In genomic region chr16:24572069-24572468, GRCh38 we compare ENCODE assay signal across 20 cellular contexts. TPM values are rescaled to one million over a fixed set of nuclear protein-coding genes. Genes with fewer than 3 reads are reported as not detected.
A peak's percentile ranks its signal among the peaks of the same experiment; 100 is the strongest.
DNase-seq lines count a peak whose midpoint lies in the region; ATAC-seq and TF ChIP-seq lines count a peak whose summit lies in the region.
"Had no signal": no experiment of that assay in that cellular context is flagged by ENCODE, and none has a peak within 500 bp of the region (broad histone marks: within the 10 kb centered on the region; RNA-seq: fewer than 3 reads in every experiment).

No MANE protein-coding gene starts in this region.

- DNase-seq in natural killer cell (no peak), PC-9 (no peak), thyroid gland (no peak)
- DNase-seq in natural killer cell treated with Interleukin-12 subunit alpha and Interleukin-12 subunit beta and Interleukin-15 and Interleukin-18, amount 100 ng/mL, for 72 hours (ENCODE audit: low spot score) = no peak
- DNase-seq in NK-92 treated with Interleukin-12 subunit alpha and Interleukin-12 subunit beta, amount 100 ng/mL, for 24 hours (lab: John Stamatoyannopoulos, UW) = no peak
- DNase-seq: DMS153, GDM1, GOT3, NCI-H1417 treated with DMSO at 0.1 percent for 48 hours, NCI-H187 treated with DMSO at 0.1 percent for 48 hours, NCI-H226, NCI-H524, NCI-H82, RPMI8226, SHP77 treated with DMSO at 0.1 percent for 48 hours had no signal

- ATAC-seq in natural killer cell = no peak
- ATAC-seq in natural killer cell treated with Interleukin-12 subunit alpha and Interleukin-12 subunit beta and Interleukin-15 and Interleukin-18, amount 100 ng/mL, for 72 hours = no peak
- ATAC-seq: HCT116, SK-N-SH treated with all-trans-retinoic acid at 6 μM for 48 hours had no signal

- peak overlapping the region in 1 of 5 donors; percentile 13 for H3K9ac ChIP-seq in subcutaneous abdominal adipose tissue (ENCODE audit: low read length in 5 of 5)

- no peaks in the 10 kb centered on the region for H4K20me1 ChIP-seq in PC-9 (ENCODE audit: insufficient read depth)

- TF ChIP-seq CTCF in natural killer cell (IDR thresholded peaks at IDR 0.05) = no peak
- TF ChIP-seq CTCF in PC-9 (conservative IDR thresholded peaks at IDR 0.05) = no peak
- TF ChIP-seq CTCF in brain (conservative IDR thresholded peaks at IDR 0.05) = no peak
- TF ChIP-seq CTCF in thyroid gland (IDR thresholded peaks at IDR 0.05) = no peak

- TF ChIP-seq POLR2A in thyroid gland (IDR thresholded peaks at IDR 0.05) = no peak

- no peaks in the 10 kb centered on the region for H3K9me3 Mint-ChIP-seq in natural killer cell
- peaks cover 4% of the 10 kb centered on the region for H3K9me3 Mint-ChIP-seq in natural killer cell treated with Interleukin-12 subunit alpha and Interleukin-12 subunit beta and Interleukin-15 and Interleukin-18, amount 100 ng/mL, for 72 hours
- H3K9me3 Mint-ChIP-seq in brain = peaks cover 3 to 35% (median 22%) of the 10 kb centered on the region in 5 experiments

- intact Hi-C loops in natural killer cell (cut with micrococcal nuclease) (no loop called here), PC-9 (cut with micrococcal nuclease; ENCODE audit: unreplicated experiment) (no loop called here), thyroid gland (cut with DNase I) (no loop called here)

- no peaks in the 10 kb centered on the region for H3K4me1 Mint-ChIP-seq in natural killer cell
- peaks cover 0 to 9% of the 10 kb centered on the region in 2 donors for H3K4me1 Mint-ChIP-seq in natural killer cell treated with Interleukin-12 subunit alpha and Interleukin-12 subunit beta and Interleukin-15 and Interleukin-18, amount 100 ng/mL, for 72 hours (ENCODE audit: low read depth in 2 of 2)
- no peaks in the 10 kb centered on the region for H3K4me1 Mint-ChIP-seq in brain

- H3K27me3 ChIP-seq in PC-9 (ENCODE audit: insufficient read depth, low read depth) = no peaks in the 10 kb centered on the region
- H3K27me3 ChIP-seq in subcutaneous abdominal adipose tissue (ENCODE audit: control insufficient read depth in 5 of 5, insufficient read depth in 4 of 5, low read length in 5 of 5) = no peaks in the 10 kb centered on the region
- no peaks in the 10 kb centered on the region for H3K27me3 ChIP-seq in thyroid gland

- H3K4me3 Mint-ChIP-seq in natural killer cell (no peak overlapping the region), brain (no peak overlapping the region)
- H3K4me3 Mint-ChIP-seq in natural killer cell treated with Interleukin-12 subunit alpha and Interleukin-12 subunit beta and Interleukin-15 and Interleukin-18, amount 100 ng/mL, for 72 hours = no peak overlapping the region
- H3K4me3 Mint-ChIP-seq: CD14-positive monocyte had no signal

- H3K4me3 ChIP-seq in PC-9 = no peak overlapping the region
- no peak overlapping the region for H3K4me3 ChIP-seq in subcutaneous abdominal adipose tissue (ENCODE audit: low read depth in 1 of 5, low read length in 5 of 5)
- no peak overlapping the region for H3K4me3 ChIP-seq in thyroid gland (replicated peaks in 1 of 3)

- H3K36me3 ChIP-seq in PC-9 (ENCODE audit: low read depth) (peaks cover 40% of the 10 kb centered on the region), subcutaneous abdominal adipose tissue (ENCODE audit: control insufficient read depth in 5 of 5, insufficient read depth in 5 of 5, low read length in 5 of 5) (peaks cover 43 to 50% (median 47%) of the 10 kb centered on the region in 5 donors), thyroid gland (peaks cover 43 to 52% of the 10 kb centered on the region in 2 donors)

- H3K36me3 Mint-ChIP-seq in natural killer cell (peaks cover 47% of the 10 kb centered on the region), brain (peaks cover 73% of the 10 kb centered on the region)
- peaks cover 56% of the 10 kb centered on the region for H3K36me3 Mint-ChIP-seq in natural killer cell treated with Interleukin-12 subunit alpha and Interleukin-12 subunit beta and Interleukin-15 and Interleukin-18, amount 100 ng/mL, for 72 hours

- H3K9me3 ChIP-seq in PC-9 (ENCODE audit: insufficient read depth, low read depth) (no peaks in the 10 kb centered on the region; the same call in 1 of the 2 replicates), subcutaneous abdominal adipose tissue (ENCODE audit: control insufficient read depth in 5 of 5, low read length in 5 of 5) (no peaks in the 10 kb centered on the region), thyroid gland (no peaks in the 10 kb centered on the region)

- TSS peak; percentile 20 for BruUV-seq in PC-9 (replicated peaks; lab: Mats Ljungman, UMichigan)

- H3K4me2 ChIP-seq in PC-9 = no peak overlapping the region

- H3K27ac ChIP-seq in PC-9 (no peak overlapping the region), subcutaneous abdominal adipose tissue (ENCODE audit: low read depth, low read length) (peak overlapping the region; percentile 1), thyroid gland (no peak overlapping the region)

- no peaks in the 10 kb centered on the region for H3K4me1 ChIP-seq in PC-9 (replicated peaks; ENCODE audit: insufficient read depth)
- no peaks in the 10 kb centered on the region for H3K4me1 ChIP-seq in subcutaneous abdominal adipose tissue (ENCODE audit: control insufficient read depth in 5 of 5, insufficient read depth in 5 of 5, low read length in 5 of 5)
- H3K4me1 ChIP-seq in thyroid gland = no peaks in the 10 kb centered on the region

- H3F3A ChIP-seq in PC-9 (ENCODE audit: insufficient read depth, low read depth) = no peaks in the 10 kb centered on the region; the same call in 1 of the 2 replicates

- H3K9me2 ChIP-seq in PC-9 (ENCODE audit: insufficient read depth) = no peaks in the 10 kb centered on the region

- CTCF ChIA-PET in PC-9 (lab: Charles Lee) = no interaction called here

- H3K27me3 Mint-ChIP-seq in natural killer cell (ENCODE audit: low read depth in 2 of 2) (no peaks in the 10 kb centered on the region), brain (peaks cover 3% of the 10 kb centered on the region)
- no peaks in the 10 kb centered on the region for H3K27me3 Mint-ChIP-seq in natural killer cell treated with Interleukin-12 subunit alpha and Interleukin-12 subunit beta and Interleukin-15 and Interleukin-18, amount 100 ng/mL, for 72 hours

- H3K27ac Mint-ChIP-seq in natural killer cell (peak overlapping the region; percentile 0 to 29), brain (peak overlapping the region in 3 of 5 experiments; percentile 0 to 61 (median 7))
- no peak overlapping the region for H3K27ac Mint-ChIP-seq in natural killer cell treated with Interleukin-12 subunit alpha and Interleukin-12 subunit beta and Interleukin-15 and Interleukin-18, amount 100 ng/mL, for 72 hours

- WGBS in thyroid gland, 2 donors = 93 to 99% methylated on average over 2 of the region's 2 CpGs

- no peaks in the 10 kb centered on the region for H3K79me2 ChIP-seq in PC-9 (ENCODE audit: low read depth)

- POLR2A ChIA-PET in PC-9 (lab: Charles Lee; ENCODE audit: unreplicated experiment) = no interaction called here

- H2AFZ ChIP-seq in PC-9 = no peak overlapping the region

RNA-seq across cellular contexts. Expression of gene RBBP6, which starts 32.7 kb away (rescaled TPM):
- total RNA-seq in natural killer cell (100 to 1,000 TPM; 155 to 219 (median 173) TPM), PC-9 (2021) (76.6 and 86.7 TPM in 2 replicates), thyroid gland (100 to 1,000 TPM in 1 of 4 donors, 10 to 100 TPM in 3; 78.9 to 120 (median 84.5) TPM)
- total RNA-seq in natural killer cell treated with Interleukin-12 subunit alpha and Interleukin-12 subunit beta and Interleukin-15 and Interleukin-18, amount 100 ng/mL, for 72 hours = 10 to 100 TPM; 64.0 to 69.5 TPM
- polyA plus RNA-seq in brain (ENCODE audit: insufficient read depth, low read depth, low replicate concordance) = 13.7 TPM

Comparison
In these comparisons a context has a peak if more than half of its experiments do, and no peak if none do; other contexts are left out.
1. H3K27ac Mint-ChIP-seq: peak in natural killer cell (2 of 2) and brain (3 of 5); none in natural killer cell treated with Interleukin-12 subunit alpha and Interleukin-12 subunit beta and Interleukin-15 and Interleukin-18, amount 100 ng/mL, for 72 hours (0 of 2).